ENCODE assay signal across 18 cellular contexts in the genomic region with DNA sequence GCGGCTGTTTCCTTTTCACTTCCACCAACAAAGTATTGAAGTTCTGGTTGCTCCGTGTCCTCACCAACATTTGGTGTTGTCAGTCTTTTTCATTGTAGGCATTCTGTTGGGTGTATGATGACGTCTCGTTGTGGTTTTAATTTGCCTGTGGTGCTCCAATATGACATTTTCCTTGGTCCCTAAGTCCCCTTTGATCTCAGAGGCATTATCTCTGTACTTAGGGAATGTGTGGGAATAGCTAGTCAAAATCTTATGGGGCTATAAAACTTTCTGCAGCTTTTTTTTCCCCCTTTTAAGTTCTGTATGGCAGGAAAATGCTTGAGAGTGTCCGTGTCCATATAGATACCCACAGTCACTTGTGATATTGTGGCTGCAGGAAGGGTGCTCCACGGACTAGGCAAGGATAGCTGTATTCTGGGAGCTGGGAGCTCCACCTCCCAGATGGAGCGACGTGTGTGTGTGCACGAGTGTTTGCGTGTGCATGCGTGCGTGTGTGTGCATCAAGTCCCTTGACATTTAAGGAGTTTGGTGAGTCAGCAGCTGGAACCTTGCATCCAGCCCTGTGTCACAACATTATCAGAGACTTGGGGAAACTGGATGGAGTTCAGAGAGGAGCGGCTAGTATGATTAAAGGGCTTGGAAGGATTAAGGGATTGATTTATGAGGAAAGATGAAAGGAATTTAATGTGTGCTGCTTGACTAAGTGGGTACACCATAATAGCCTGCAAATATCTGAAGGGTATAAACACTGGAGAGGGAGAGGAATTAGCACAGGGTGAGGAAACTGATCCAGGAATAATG.
DNase-seq lines count a peak whose midpoint lies in the region; TF ChIP-seq lines count a peak whose summit lies in the region.
"Had no signal": no experiment of that assay in that cellular context is flagged by ENCODE, and none has a peak within 500 bp of the region (broad histone marks: within the 10 kb centered on the region; RNA-seq: fewer than 3 reads in every experiment).

No MANE protein-coding gene starts in this region.

- peaks cover 11% of the 10 kb centered on the region for H3K9me3 Mint-ChIP-seq in nephron progenitor cell
- H3K9me3 Mint-ChIP-seq: activated CD4-positive, alpha-beta memory T cell treated with anti-CD3 and anti-CD28 coated beads, Interleukin-2, amount 10 ng/mL, durations not matched to agents 7 days and 5 days had no signal

- peaks cover 14% of the 10 kb centered on the region for H3K27me3 Mint-ChIP-seq in nephron progenitor cell (ENCODE audit: low read depth, poor library complexity)
- H3K27me3 Mint-ChIP-seq: activated CD4-positive, alpha-beta memory T cell treated with anti-CD3 and anti-CD28 coated beads, Interleukin-2, amount 10 ng/mL, durations not matched to agents 7 days and 5 days had no signal

- peaks cover 4% of the 10 kb centered on the region for H3K36me3 Mint-ChIP-seq in nephron progenitor cell (ENCODE audit: low read depth)

- no peak overlapping the region for H3K27ac Mint-ChIP-seq in nephron progenitor cell
- H3K27ac Mint-ChIP-seq: activated CD4-positive, alpha-beta memory T cell treated with anti-CD3 and anti-CD28 coated beads, Interleukin-2, amount 10 ng/mL, durations not matched to agents 7 days and 5 days had no signal

- intact Hi-C loops in prostate gland (cut with DNase I) = no loop called here

- H3K4me3 Mint-ChIP-seq in nephron progenitor cell = no peak overlapping the region
- H3K4me3 Mint-ChIP-seq: activated CD4-positive, alpha-beta memory T cell treated with anti-CD3 and anti-CD28 coated beads, Interleukin-2, amount 10 ng/mL, durations not matched to agents 7 days and 5 days; CD14-positive monocyte had no signal

- H3K4me1 ChIP-seq in fibroblast of lung (ENCODE audit: control insufficient read depth, extremely low read depth, insufficient read depth, low read length) (peaks cover 5% of the 10 kb centered on the region), prostate gland (replicated peaks) (no peaks in the 10 kb centered on the region)
- H3K4me1 ChIP-seq: psoas muscle had no signal

- H3K9me3 ChIP-seq in fibroblast of lung (ENCODE audit: control insufficient read depth, insufficient read depth, low read depth, low read length) = no peaks in the 10 kb centered on the region
- no peaks in the 10 kb centered on the region for H3K9me3 ChIP-seq in prostate gland
- H3K9me3 ChIP-seq: mucosa of descending colon, psoas muscle had no signal

- no peaks in the 10 kb centered on the region for H3K79me2 ChIP-seq in fibroblast of lung (ENCODE audit: control insufficient read depth, insufficient read depth, low read length)

- H3K36me3 ChIP-seq in fibroblast of lung (ENCODE audit: control insufficient read depth, insufficient read depth, low read length) = no peaks in the 10 kb centered on the region
- H3K36me3 ChIP-seq in prostate gland = no peaks in the 10 kb centered on the region

- 40% methylated on average over 13 of the region's 13 CpGs for WGBS in prostate gland

- no peaks in the 10 kb centered on the region for H4K20me1 ChIP-seq in fibroblast of lung (ENCODE audit: control insufficient read depth, extremely low read depth, insufficient read depth, low read length)

- H2AFZ ChIP-seq in fibroblast of lung (ENCODE audit: low read length) = no peak overlapping the region

- H3K4me3 ChIP-seq in fibroblast of lung (replicated peaks in 1 of 4; ENCODE audit: control extremely low read depth in 1 of 4, insufficient read depth in 1 of 4, low read depth in 3 of 4, low read length in 4 of 4) (no peak overlapping the region), prostate gland (no peak overlapping the region)
- H3K4me3 ChIP-seq: mucosa of descending colon, psoas muscle had no signal

- H3K9ac ChIP-seq in fibroblast of lung (ENCODE audit: insufficient read depth, low read length) = no peak overlapping the region

- H3K27ac ChIP-seq in fibroblast of lung (ENCODE audit: insufficient read depth, low read length) (no peak overlapping the region), prostate gland (peak overlapping the region in 1 of 2 donors; percentile 5)
- H3K27ac ChIP-seq: psoas muscle had no signal

- H3K4me1 Mint-ChIP-seq in nephron progenitor cell = peaks cover 31% of the 10 kb centered on the region
- H3K4me1 Mint-ChIP-seq: activated CD4-positive, alpha-beta memory T cell treated with anti-CD3 and anti-CD28 coated beads, Interleukin-2, amount 10 ng/mL, durations not matched to agents 7 days and 5 days had no signal

- TF ChIP-seq CTCF in fibroblast of lung (conservative IDR thresholded peaks at IDR 0.05 in 1 of 2, IDR thresholded peaks at IDR 0.05 in 1 of 2; ENCODE audit: low read depth in 1 of 2, low read length in 2 of 2) (no peak), prostate gland (IDR thresholded peaks at IDR 0.05) (no peak), nephron progenitor cell (IDR thresholded peaks at IDR 0.05) (no peak)

- DNase-seq in AG20443 (ENCODE audit: low spot score) = peak; percentile 79
- peak; percentile 80 for DNase-seq in M059J (ENCODE audit: low read depth)
- peak; percentile 71 to 80 for DNase-seq in fibroblast of lung (ENCODE audit: low read depth in 2 of 2)
- peak; percentile 54 for DNase-seq in prostate gland (ENCODE audit: low spot score)
- DNase-seq in NCI-H345 treated with DMSO at 0.1 percent for 48 hours (lab: John Stamatoyannopoulos, UW; ENCODE audit: unreplicated experiment) = no peak
- DNase-seq in NCI-H524 treated with DMSO at 0.1 percent for 48 hours (lab: John Stamatoyannopoulos, UW) = no peak
- no peak for DNase-seq in NCI-H2029 treated with DMSO at 0.1 percent for 48 hours (lab: John Stamatoyannopoulos, UW)
- DNase-seq in nephron progenitor cell = no peak
- DNase-seq: activated CD4-positive, alpha-beta memory T cell treated with anti-CD3 and anti-CD28 coated beads, Interleukin-2, amount 10 ng/mL, durations not matched to agents 7 days and 5 days; activated effector memory CD4-positive, alpha-beta T cell treated with anti-CD3 and anti-CD28 coated beads, Interleukin-2, amount 50 U/mL, for 16 hours; MM.1S; RPMI8226; stimulated activated CD4-positive, alpha-beta T cell treated with anti-CD3 and anti-CD28 coated beads, Interleukin-4, amount 100 ng/mL, for 1 hour; stimulated activated naive CD4-positive, alpha-beta T cell; T-helper 9 cell had no signal

- H3K4me2 ChIP-seq in fibroblast of lung (ENCODE audit: extremely low read depth, insufficient read depth, low read length) = no peak overlapping the region

- H3K27me3 ChIP-seq in fibroblast of lung (ENCODE audit: control insufficient read depth, insufficient read depth, low read length) (no peaks in the 10 kb centered on the region), prostate gland (replicated peaks; ENCODE audit: insufficient read depth) (no peaks in the 10 kb centered on the region)

- no peak for TF ChIP-seq POLR2A in prostate gland (IDR thresholded peaks at IDR 0.05)

Comparison
In these comparisons a context has a peak if more than half of its experiments do, and no peak if none do; other contexts are left out.
1. DNase-seq: peak in AG20443 (single experiment), M059J (single experiment), fibroblast of lung (2 of 2) and prostate gland (single experiment); none in NCI-H345 treated with DMSO at 0.1 percent for 48 hours (single experiment), NCI-H524 treated with DMSO at 0.1 percent for 48 hours (single experiment), NCI-H2029 treated with DMSO at 0.1 percent for 48 hours (single experiment) and nephron progenitor cell (single experiment).